ENCODE assay signal across 10 cellular contexts in genomic region chr7:80942261-80943041, GRCh38. TPM values are rescaled to one million over a fixed set of nuclear protein-coding genes. Genes with fewer than 3 reads are reported as not detected.
A peak's percentile ranks its signal among the peaks of the same experiment; 100 is the strongest.
DNase-seq lines count a peak whose midpoint lies in the region; ATAC-seq, FAIRE-seq and TF ChIP-seq lines count a peak whose summit lies in the region.
"Had no signal": no experiment of that assay in that cellular context is flagged by ENCODE, and none has a peak within 500 bp of the region (broad histone marks: within the 10 kb centered on the region; RNA-seq: fewer than 3 reads in every experiment).

No MANE protein-coding gene starts in this region.

- peak; percentile 72 for FAIRE-seq in endometrium (lab: Jason Lieb, UNC)

- H3K4me1 ChIP-seq in mesodermal cell (ENCODE audit: control insufficient read depth, insufficient read depth, low read length, poor library complexity, severe bottlenecking), result peaks cover 22% of the 10 kb centered on the region

- no peak for TF ChIP-seq CTCF in AG04449 (IDR thresholded peaks at IDR 0.05; ENCODE audit: insufficient read depth, low read length, missing control alignments)

- H3K9me3 ChIP-seq in mesodermal cell (ENCODE audit: control insufficient read depth, low read length), result no peaks in the 10 kb centered on the region

- H3K36me3 ChIP-seq in mesodermal cell (ENCODE audit: control insufficient read depth, insufficient read depth, low read length), result no peaks in the 10 kb centered on the region

- no CpG with 5 or more reads among the region's 2 CpGs for WGBS in mesodermal cell (ENCODE audit: insufficient coverage in 2 of 2), 2 experiments

- H3K27ac ChIP-seq in mesodermal cell (ENCODE audit: low read depth, low read length, severe bottlenecking), result peak overlapping the region; percentile 82

- no peak overlapping the region for H3K4me3 ChIP-seq in AG04449 (ENCODE audit: low read depth, low read length)
- no peak overlapping the region for H3K4me3 ChIP-seq in mesodermal cell (ENCODE audit: extremely low read depth, insufficient read depth, low read length, poor library complexity, severe bottlenecking)

- ATAC-seq in HG02588 (IDR thresholded peaks at IDR 0.05; ENCODE audit: unreplicated experiment), result no peak
- ATAC-seq in HG02870 (IDR thresholded peaks at IDR 0.05; ENCODE audit: unreplicated experiment), result no peak
- ATAC-seq in HG02885 (IDR thresholded peaks at IDR 0.05; ENCODE audit: poor library complexity, unreplicated experiment), result no peak

- CTCF ChIA-PET in AG04449 (lab: Yijun Ruan, JAX), result no interaction called here

- DNase-seq in AG04449 (ENCODE audit: low read depth, low spot score), result peak; percentile 95
- peak; percentile 88 for DNase-seq in LoVo (ENCODE audit: low spot score)
- DNase-seq in activated CD4-positive, CD25-positive, alpha-beta regulatory T cell treated with anti-CD3 and anti-CD28 coated beads, Interleukin-2, amount 50 U/mL, for 72 hours, result no peak
- DNase-seq: GF-D8, NCI-H2081 had no signal

- POLR2A ChIA-PET in AG04449 (lab: Yijun Ruan, JAX), result interaction anchor here (1.1 kb wide), 1 partner anchor 24 kb away, joined by 11 read pairs; the partner anchor contains the start of gene SEMA3C

RNA-seq across cellular contexts. Expression of gene SEMA3C, which starts 23.6 kb away (rescaled TPM):
- 26.7 TPM for polyA plus RNA-seq in mesodermal cell (2013, experiment 1 of 2)
- 27.0 TPM for polyA plus RNA-seq in mesodermal cell (2013, experiment 2 of 2)
